8 cellular contexts compared by ENCODE assay signal in the genomic region with DNA sequence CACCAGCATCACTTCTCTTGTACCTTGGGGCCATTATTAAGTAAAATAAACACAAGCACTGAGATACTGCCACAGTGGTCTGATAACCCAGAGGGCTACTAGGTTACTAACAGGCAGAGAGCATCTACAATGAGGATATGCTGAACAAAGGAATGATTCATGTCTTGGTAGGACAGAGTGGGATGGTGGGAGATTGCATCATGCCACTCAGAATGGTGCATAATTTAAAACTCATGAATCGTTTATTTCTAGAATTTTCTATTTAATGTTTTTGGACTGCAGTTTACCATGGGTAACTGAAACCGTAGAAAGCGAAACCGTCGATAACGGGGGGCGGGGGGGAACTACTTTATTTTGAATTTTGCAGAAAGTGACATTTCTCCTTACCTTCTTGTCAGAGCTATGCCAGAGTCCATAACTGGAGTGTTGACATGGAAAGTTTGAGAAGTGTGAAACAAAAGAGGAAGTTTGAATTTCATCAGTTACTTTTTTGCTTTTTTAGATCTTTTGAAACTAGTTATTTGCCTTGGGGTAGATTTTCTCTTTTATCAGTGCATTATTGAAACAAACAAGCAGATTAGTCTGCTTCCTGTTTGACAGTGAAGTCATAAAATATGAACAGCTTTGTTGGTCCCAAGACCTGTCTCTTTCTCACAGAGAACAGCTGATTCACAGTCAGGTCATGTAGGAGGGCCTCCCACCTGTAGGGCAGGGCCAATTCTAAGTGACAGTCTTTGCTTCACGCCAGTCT.
DNase-seq lines count a peak whose midpoint lies in the region; ATAC-seq and TF ChIP-seq lines count a peak whose summit lies in the region.

No MANE protein-coding gene starts in this region.

- no peak overlapping the region for H3K4me3 ChIP-seq in GM23248

- intact Hi-C loops in Right ventricle myocardium inferior (cut with DNase I) = no loop called here

- H3K4me1 ChIP-seq in GM23248 (ENCODE audit: insufficient read depth) = no peaks in the 10 kb centered on the region

- H3K9ac ChIP-seq in GM23248 = no peak overlapping the region

- no peaks in the 10 kb centered on the region for H3F3A ChIP-seq in GM23248 (ENCODE audit: insufficient read depth)

- no peak for TF ChIP-seq CTCF in brain (conservative IDR thresholded peaks at IDR 0.05)

- ATAC-seq in GM18861 (IDR thresholded peaks at IDR 0.05; ENCODE audit: unreplicated experiment) (peak; percentile 93), left lobe of liver (no peak), Right ventricle myocardium inferior (no peak)

- in situ Hi-C loops in GM23248 (cut with MboI) = loop anchor here (10.0 kb wide), 1 partner anchor 425 kb away; no protein-coding TSS in a partner anchor

- no peaks in the 10 kb centered on the region for H3K36me3 Mint-ChIP-seq in brain

- H3K9me3 Mint-ChIP-seq in brain = no peaks in the 10 kb centered on the region

- peak overlapping the region; percentile 38; the same call in 1 of the 2 replicates for H2AFZ ChIP-seq in GM23248

- DNase-seq in GM23248 (peak; percentile 21), M059J (ENCODE audit: low read depth) (peak; percentile 1), left lobe of liver (ENCODE audit: low spot score) (no peak), EL (no peak), NCI-H510A (lab: John Stamatoyannopoulos, UW) (no peak), Right ventricle myocardium inferior (ENCODE audit: missing footprints) (no peak)

- no peaks in the 10 kb centered on the region for H3K36me3 ChIP-seq in GM23248 (ENCODE audit: low read depth)

- peak overlapping the region in 3 of 5 experiments; percentile 24 to 82 (median 58) for H3K27ac Mint-ChIP-seq in brain

- no peaks in the 10 kb centered on the region for H3K9me2 ChIP-seq in GM23248 (ENCODE audit: insufficient read depth)

- H3K4me1 Mint-ChIP-seq in brain = peaks cover 17% of the 10 kb centered on the region

- H4K20me1 ChIP-seq in GM23248 (ENCODE audit: insufficient read depth) = no peaks in the 10 kb centered on the region

- peaks cover 15% of the 10 kb centered on the region for H3K27me3 ChIP-seq in GM23248 (replicated peaks; ENCODE audit: insufficient read depth)

- H3K9me3 ChIP-seq in GM23248 (ENCODE audit: low read depth) = no peaks in the 10 kb centered on the region

- peaks cover 7% of the 10 kb centered on the region for H3K27me3 Mint-ChIP-seq in brain

- H3K4me3 Mint-ChIP-seq in brain = no peak overlapping the region

- no peak overlapping the region for H3K27ac ChIP-seq in GM23248

- no peak overlapping the region for H3K4me2 ChIP-seq in GM23248 (ENCODE audit: unreplicated experiment)

- 53 to 54% methylated on average over 8 of the region's 8 CpGs for WGBS in GM23248 (ENCODE audit: low coverage in 1 of 2, low lambda C conversion rate in 2 of 2, missing lambda C conversion rate in 2 of 2), 2 experiments

- H3K79me2 ChIP-seq in GM23248 (ENCODE audit: insufficient read depth) = no peaks in the 10 kb centered on the region

Comparison
In these comparisons a context has a peak if more than half of its experiments do, and no peak if none do; other contexts are left out.
1. DNase-seq: peak in GM23248 (single experiment) and M059J (single experiment); none in left lobe of liver (single experiment), EL (single experiment), NCI-H510A (single experiment) and Right ventricle myocardium inferior (single experiment).